Comparison of ENCODE assay signal across 19 cellular contexts in genomic region chr2:195937173-195937572, GRCh38.
"Had no signal": no experiment of that assay in that cellular context is flagged by ENCODE, and none has a peak within 500 bp of the region (broad histone marks: within the 10 kb centered on the region; RNA-seq: fewer than 3 reads in every experiment).

No MANE protein-coding gene starts in this region.

- DNase-seq: colonic mucosa; dermis blood vessel endothelial cell; foreskin melanocyte; heart left ventricle; hypothalamus; islet precursor cell; left ventricle myocardium superior; mesenchymal stem cell; midbrain; naive B cell; nephron progenitor cell; sigmoid colon; stimulated activated CD4-positive, alpha-beta T cell treated with anti-CD3 and anti-CD28 coated beads, Interleukin-2, amount 100 ng/mL, for 48 hours; stimulated activated naive CD4-positive, alpha-beta T cell treated with Interleukin-2 at 50 U/mL for 16 hours; trophoblast cell had no signal

- H3K4me3 Mint-ChIP-seq: naive B cell, nephron progenitor cell had no signal

- H3K27me3 Mint-ChIP-seq: naive B cell had no signal

- H3K4me1 ChIP-seq: colonic mucosa, heart left ventricle, right atrium auricular region, sigmoid colon had no signal

- H3K4me3 ChIP-seq: colonic mucosa, heart left ventricle, lung, right atrium auricular region, sigmoid colon, skin epidermis had no signal

- H3K36me3 ChIP-seq: colonic mucosa, heart left ventricle, neutrophil, right atrium auricular region, sigmoid colon had no signal

- H3K9me3 ChIP-seq: colonic mucosa, neutrophil, sigmoid colon had no signal

- H3K27ac ChIP-seq: colonic mucosa, heart left ventricle, neutrophil, right atrium auricular region, sigmoid colon, skin epidermis had no signal

- H3K27me3 ChIP-seq: colonic mucosa, heart left ventricle, neutrophil, right atrium auricular region, sigmoid colon had no signal

- H3K27ac Mint-ChIP-seq: naive B cell, nephron progenitor cell had no signal

- ATAC-seq: heart left ventricle, left ventricle myocardium superior had no signal

- H3K4me1 Mint-ChIP-seq: nephron progenitor cell had no signal
